In genomic region chr1:25360596-25361581, GRCh38 we compare ENCODE assay signal across 1 cellular context.
TF ChIP-seq lines count a peak whose summit lies in the region.

No MANE protein-coding gene starts in this region.

TF ChIP-seq in K562, 482 proteins besides CTCF, POLR2A, EP300 and RAD21 (continued from another document and continues in another):
- TF ChIP-seq ZNF280B (CRISPR knock-in tag; IDR thresholded peaks at IDR 0.05), result no peak
- no peak for TF ChIP-seq ZZZ3 (IDR thresholded peaks at IDR 0.05)
- 0 out of 2 replicates have a peak, but pooled peaks have one; percentile 22 for TF ChIP-seq ZBTB17 (CRISPR knock-in tag; IDR thresholded peaks at IDR 0.05)
- TF ChIP-seq GTF2E2 (tag; IDR thresholded peaks at IDR 0.05), result no peak
- TF ChIP-seq ZNF121 (CRISPR knock-in tag; conservative IDR thresholded peaks at IDR 0.05), result no peak
- TF ChIP-seq, protein P1, sequence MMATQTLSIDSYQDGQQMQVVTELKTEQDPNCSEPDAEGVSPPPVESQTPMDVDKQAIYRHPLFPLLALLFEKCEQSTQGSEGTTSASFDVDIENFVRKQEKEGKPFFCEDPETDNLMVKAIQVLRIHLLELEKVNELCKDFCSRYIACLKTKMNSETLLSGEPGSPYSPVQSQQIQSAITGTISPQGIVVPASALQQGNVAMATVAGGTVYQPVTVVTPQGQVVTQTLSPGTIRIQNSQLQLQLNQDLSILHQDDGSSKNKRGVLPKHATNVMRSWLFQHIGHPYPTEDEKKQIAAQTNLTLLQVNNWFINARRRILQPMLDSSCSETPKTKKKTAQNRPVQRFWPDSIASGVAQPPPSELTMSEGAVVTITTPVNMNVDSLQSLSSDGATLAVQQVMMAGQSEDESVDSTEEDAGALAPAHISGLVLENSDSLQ (IDR thresholded peaks at IDR 0.05), result no peak
- TF ChIP-seq FOXK1 (CRISPR knock-in tag; IDR thresholded peaks at IDR 0.05; ENCODE audit: borderline replicate concordance), result no peak
- TF ChIP-seq ZHX1 (conservative IDR thresholded peaks at IDR 0.05; ENCODE audit: low read length), result no peak
- TF ChIP-seq HNRNPUL1 (IDR thresholded peaks at IDR 0.05; ENCODE audit: low read length), result no peak
- TF ChIP-seq SP1 (CRISPR knock-in tag; IDR thresholded peaks at IDR 0.05), result no peak
- TF ChIP-seq, protein P2, sequence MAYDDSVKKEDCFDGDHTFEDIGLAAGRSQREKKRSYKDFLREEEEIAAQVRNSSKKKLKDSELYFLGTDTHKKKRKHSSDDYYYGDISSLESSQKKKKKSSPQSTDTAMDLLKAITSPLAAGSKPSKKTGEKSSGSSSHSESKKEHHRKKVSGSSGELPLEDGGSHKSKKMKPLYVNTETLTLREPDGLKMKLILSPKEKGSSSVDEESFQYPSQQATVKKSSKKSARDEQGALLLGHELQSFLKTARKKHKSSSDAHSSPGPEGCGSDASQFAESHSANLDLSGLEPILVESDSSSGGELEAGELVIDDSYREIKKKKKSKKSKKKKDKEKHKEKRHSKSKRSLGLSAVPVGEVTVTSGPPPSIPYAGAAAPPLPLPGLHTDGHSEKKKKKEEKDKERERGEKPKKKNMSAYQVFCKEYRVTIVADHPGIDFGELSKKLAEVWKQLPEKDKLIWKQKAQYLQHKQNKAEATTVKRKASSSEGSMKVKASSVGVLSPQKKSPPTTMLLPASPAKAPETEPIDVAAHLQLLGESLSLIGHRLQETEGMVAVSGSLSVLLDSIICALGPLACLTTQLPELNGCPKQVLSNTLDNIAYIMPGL (CRISPR knock-in tag; IDR thresholded peaks at IDR 0.05), result no peak
- 0 out of 2 replicates have a peak, but pooled peaks have one; percentile 44 for TF ChIP-seq ILK (tag; IDR thresholded peaks at IDR 0.05; ENCODE audit: borderline replicate concordance, low read depth)
- TF ChIP-seq, protein P3, sequence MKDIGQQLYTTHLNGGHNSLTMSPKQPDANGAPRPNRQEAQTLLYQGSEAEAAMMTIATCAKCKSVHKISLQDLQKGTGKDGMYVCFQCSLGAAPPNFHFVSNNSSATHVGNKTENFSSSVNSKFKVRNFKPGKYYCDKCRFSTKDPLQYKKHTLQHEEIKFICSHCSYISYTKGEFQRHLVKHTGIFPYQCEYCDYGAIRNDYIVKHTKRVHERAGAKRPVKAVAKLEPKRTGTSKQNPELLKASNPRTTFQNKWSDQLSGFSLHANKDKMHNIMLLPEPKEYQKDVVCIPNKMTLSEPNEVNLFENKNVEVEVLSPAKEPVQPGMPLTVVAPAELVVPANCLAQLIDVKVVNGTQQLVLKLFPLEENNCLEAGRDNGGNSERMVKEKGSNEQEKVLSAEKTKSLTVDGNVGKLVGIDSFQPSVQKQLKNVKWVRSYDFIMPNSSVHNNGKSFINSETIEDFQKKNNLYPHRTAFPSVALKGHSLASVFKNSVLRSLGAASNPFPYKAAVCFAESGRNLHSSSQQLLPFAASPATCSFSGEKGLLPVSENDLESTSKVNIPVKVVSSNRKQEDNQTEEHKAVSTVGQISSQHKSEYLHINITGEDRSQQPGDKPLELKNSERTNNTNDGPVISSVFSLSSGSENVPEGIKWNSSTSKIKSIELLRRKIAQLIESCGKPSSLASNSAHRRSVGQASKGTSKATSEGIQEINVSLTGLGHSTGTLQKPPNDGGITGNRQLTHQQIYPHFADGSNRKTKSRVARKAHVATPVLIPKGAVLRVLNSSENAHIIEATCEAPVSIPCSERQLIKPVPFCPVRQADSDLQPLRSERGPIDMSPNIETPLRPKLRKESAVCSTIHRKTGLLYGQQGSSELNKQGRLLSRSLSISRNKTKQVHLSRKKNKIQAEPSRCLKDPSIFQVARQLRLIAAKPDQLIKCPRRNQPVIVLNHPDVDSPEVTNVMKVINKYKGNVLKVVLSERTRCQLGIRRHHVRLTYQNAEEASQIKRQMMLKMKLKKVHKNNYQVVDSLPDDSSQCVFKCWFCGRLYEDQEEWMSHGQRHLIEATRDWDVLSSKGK (CRISPR knock-in tag; IDR thresholded peaks at IDR 0.05), result no peak
- no peak for TF ChIP-seq ZNF785 (CRISPR knock-in tag; IDR thresholded peaks at IDR 0.05)
- TF ChIP-seq EGR1 (conservative IDR thresholded peaks at IDR 0.05), result no peak
- no peak for TF ChIP-seq MECOM (CRISPR knock-in tag; IDR thresholded peaks at IDR 0.05)
- TF ChIP-seq ZNF274 (IDR thresholded peaks at IDR 0.05; ENCODE audit: borderline replicate concordance, low read depth, low read length), result no peak
- TF ChIP-seq ZBTB8A (IDR thresholded peaks at IDR 0.05; ENCODE audit: partially characterized antibody), result no peak
- TF ChIP-seq NR3C1 (CRISPR knock-in tag; IDR thresholded peaks at IDR 0.05), result no peak
- no peak for TF ChIP-seq HLTF (IDR thresholded peaks at IDR 0.05)
- TF ChIP-seq KLF16 (IDR thresholded peaks at IDR 0.05), result no peak
- no peak for TF ChIP-seq CBX2 (IDR thresholded peaks at IDR 0.05; ENCODE audit: insufficient read depth, low read length, poor library complexity, severe bottlenecking)
- no peak for TF ChIP-seq POLR3A (IDR thresholded peaks at IDR 0.05; ENCODE audit: borderline replicate concordance, extremely low read depth, insufficient read depth, insufficient read length)
- no peak for TF ChIP-seq ZNF766 (CRISPR knock-in tag; conservative IDR thresholded peaks at IDR 0.05)
- TF ChIP-seq PYGO2 (tag; IDR thresholded peaks at IDR 0.05), result no peak
- peak; percentile 40; the same call in 1 of the 2 replicates for TF ChIP-seq EHMT2 (IDR thresholded peaks at IDR 0.05)
- TF ChIP-seq ZNF76 (CRISPR knock-in tag; IDR thresholded peaks at IDR 0.05; ENCODE audit: borderline replicate concordance), result no peak
- TF ChIP-seq, protein P4, sequence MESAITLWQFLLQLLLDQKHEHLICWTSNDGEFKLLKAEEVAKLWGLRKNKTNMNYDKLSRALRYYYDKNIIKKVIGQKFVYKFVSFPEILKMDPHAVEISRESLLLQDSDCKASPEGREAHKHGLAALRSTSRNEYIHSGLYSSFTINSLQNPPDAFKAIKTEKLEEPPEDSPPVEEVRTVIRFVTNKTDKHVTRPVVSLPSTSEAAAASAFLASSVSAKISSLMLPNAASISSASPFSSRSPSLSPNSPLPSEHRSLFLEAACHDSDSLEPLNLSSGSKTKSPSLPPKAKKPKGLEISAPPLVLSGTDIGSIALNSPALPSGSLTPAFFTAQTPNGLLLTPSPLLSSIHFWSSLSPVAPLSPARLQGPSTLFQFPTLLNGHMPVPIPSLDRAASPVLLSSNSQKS (CRISPR knock-in tag; IDR thresholded peaks at IDR 0.05), result no peak
- TF ChIP-seq SIN3A (IDR thresholded peaks at IDR 0.05; ENCODE audit: borderline replicate concordance in 2 of 2, control insufficient read depth in 1 of 2, low read depth in 2 of 2, low read length in 2 of 2), result no peak
- TF ChIP-seq TCF7L2 (IDR thresholded peaks at IDR 0.05; ENCODE audit: low read depth, low read length), result no peak
- TF ChIP-seq ZKSCAN3 (CRISPR knock-in tag; IDR thresholded peaks at IDR 0.05), result no peak
- 0 out of 2 replicates have a peak, but pooled peaks have one; percentile 33 for TF ChIP-seq SMAD3 (CRISPR knock-in tag; conservative IDR thresholded peaks at IDR 0.05)
- no peak for TF ChIP-seq PTBP1 (IDR thresholded peaks at IDR 0.05; ENCODE audit: low read depth, low read length)
- no peak for TF ChIP-seq XRCC5 (IDR thresholded peaks at IDR 0.05; ENCODE audit: low read depth, low read length)
- TF ChIP-seq ZNF75A (CRISPR knock-in tag; IDR thresholded peaks at IDR 0.05), result no peak
- TF ChIP-seq ZNF277 (CRISPR knock-in tag; IDR thresholded peaks at IDR 0.05; ENCODE audit: borderline replicate concordance), result no peak
- TF ChIP-seq TAF9B (IDR thresholded peaks at IDR 0.05; ENCODE audit: partially characterized antibody), result no peak
- TF ChIP-seq, protein P5, sequence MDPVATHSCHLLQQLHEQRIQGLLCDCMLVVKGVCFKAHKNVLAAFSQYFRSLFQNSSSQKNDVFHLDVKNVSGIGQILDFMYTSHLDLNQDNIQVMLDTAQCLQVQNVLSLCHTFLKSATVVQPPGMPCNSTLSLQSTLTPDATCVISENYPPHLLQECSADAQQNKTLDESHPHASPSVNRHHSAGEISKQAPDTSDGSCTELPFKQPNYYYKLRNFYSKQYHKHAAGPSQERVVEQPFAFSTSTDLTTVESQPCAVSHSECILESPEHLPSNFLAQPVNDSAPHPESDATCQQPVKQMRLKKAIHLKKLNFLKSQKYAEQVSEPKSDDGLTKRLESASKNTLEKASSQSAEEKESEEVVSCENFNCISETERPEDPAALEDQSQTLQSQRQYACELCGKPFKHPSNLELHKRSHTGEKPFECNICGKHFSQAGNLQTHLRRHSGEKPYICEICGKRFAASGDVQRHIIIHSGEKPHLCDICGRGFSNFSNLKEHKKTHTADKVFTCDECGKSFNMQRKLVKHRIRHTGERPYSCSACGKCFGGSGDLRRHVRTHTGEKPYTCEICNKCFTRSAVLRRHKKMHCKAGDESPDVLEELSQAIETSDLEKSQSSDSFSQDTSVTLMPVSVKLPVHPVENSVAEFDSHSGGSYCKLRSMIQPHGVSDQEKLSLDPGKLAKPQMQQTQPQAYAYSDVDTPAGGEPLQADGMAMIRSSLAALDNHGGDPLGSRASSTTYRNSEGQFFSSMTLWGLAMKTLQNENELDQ (CRISPR knock-in tag; IDR thresholded peaks at IDR 0.05; ENCODE audit: borderline replicate concordance), result no peak
- no peak for TF ChIP-seq NFIX (CRISPR knock-in tag; IDR thresholded peaks at IDR 0.05; ENCODE audit: low read depth)
- TF ChIP-seq POU5F1 (IDR thresholded peaks at IDR 0.05; ENCODE audit: borderline replicate concordance, low read depth, low read length, partially characterized antibody), result no peak
- no peak for TF ChIP-seq SAFB2 (IDR thresholded peaks at IDR 0.05; ENCODE audit: borderline replicate concordance, low read depth, low read length, severe bottlenecking)
- no peak for TF ChIP-seq EZH2 (IDR thresholded peaks at IDR 0.05; ENCODE audit: borderline replicate concordance, low read depth, low read length)
- TF ChIP-seq RFX5 (IDR thresholded peaks at IDR 0.05; ENCODE audit: low read depth, low read length), result no peak
- TF ChIP-seq SUPT5H (IDR thresholded peaks at IDR 0.05), result no peak
- no peak for TF ChIP-seq ZNF217 (CRISPR knock-in tag; IDR thresholded peaks at IDR 0.05)
- TF ChIP-seq NONO (IDR thresholded peaks at IDR 0.05; ENCODE audit: low read depth in 2 of 2, low read length in 1 of 2), result no peak
- no peak; a peak in 1 of 4 replicates for TF ChIP-seq KDM1A (IDR thresholded peaks at IDR 0.05)
- TF ChIP-seq MAFK (IDR thresholded peaks at IDR 0.05; ENCODE audit: low read length), result no peak; the same call in 1 of the 2 replicates
- TF ChIP-seq NFRKB (IDR thresholded peaks at IDR 0.05; ENCODE audit: low read depth), result no peak
- TF ChIP-seq NFXL1 (CRISPR knock-in tag; IDR thresholded peaks at IDR 0.05), result no peak
- no peak for TF ChIP-seq SNIP1 (IDR thresholded peaks at IDR 0.05; ENCODE audit: low read depth)
